In the genomic region with DNA sequence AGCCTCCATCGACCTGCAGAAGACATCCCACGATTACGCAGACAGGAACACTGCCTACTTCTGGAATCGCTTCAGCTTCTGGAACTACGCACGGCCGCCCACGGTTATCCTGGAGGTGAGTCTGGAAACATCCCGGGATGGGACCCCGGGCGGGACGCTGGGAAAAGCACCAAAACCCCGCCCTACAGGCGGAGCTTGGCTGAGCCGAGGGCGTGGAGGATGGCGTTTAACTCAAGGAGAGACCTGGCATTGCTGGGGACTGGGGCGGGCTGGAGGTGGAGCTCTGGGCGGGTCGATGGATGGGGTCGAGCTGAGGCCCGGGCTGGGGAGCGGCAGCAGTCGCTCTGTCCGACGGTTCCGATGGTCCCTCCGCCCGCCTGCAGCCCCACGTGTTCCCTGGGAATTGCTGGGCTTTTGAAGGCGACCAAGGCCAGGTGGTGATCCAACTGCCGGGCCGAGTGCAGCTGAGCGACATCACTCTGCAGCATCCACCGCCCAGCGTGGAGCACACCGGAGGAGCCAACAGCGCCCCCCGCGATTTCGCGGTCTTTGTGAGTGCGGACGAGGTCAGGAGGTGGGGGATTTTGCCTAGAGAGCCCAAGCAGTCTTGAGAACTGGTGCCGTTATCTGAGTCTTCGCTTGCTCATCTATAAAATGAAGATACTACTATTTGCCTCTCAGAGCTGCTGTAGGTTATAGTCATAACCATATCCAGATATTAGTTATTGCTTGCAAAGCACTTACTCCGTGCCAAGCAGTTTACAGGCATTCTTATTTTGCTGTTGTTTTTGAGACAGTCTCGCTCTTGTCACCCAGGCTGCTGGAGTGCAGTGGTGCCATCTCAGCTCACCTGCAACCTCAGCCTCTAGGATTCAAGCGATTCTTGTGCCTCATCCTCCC, we compare ENCODE assay signal across 8 cellular contexts. TPM values are rescaled to one million over a fixed set of nuclear protein-coding genes. Genes with fewer than 3 reads are reported as not detected.
A peak's percentile ranks its signal among the peaks of the same experiment; 100 is the strongest.
DNase-seq lines count a peak whose midpoint lies in the region; ATAC-seq and TF ChIP-seq lines count a peak whose summit lies in the region.

No MANE protein-coding gene starts in this region.

- peak overlapping the region in 5 of 6 donors; percentile 59 to 99 (median 84) for H3K27ac Mint-ChIP-seq in naive B cell

- peaks cover 0 to 4% (median 4%) of the 10 kb centered on the region in 3 donors for H3K27me3 Mint-ChIP-seq in naive B cell

- H3K36me3 ChIP-seq in NT2/D1 (ENCODE audit: insufficient read depth, insufficient read length, low read length) = peaks cover 22% of the 10 kb centered on the region
- H3K36me3 ChIP-seq in esophagus (ENCODE audit: control insufficient read depth in 2 of 2, insufficient read depth in 2 of 2, low read length in 1 of 2) = peaks cover 0 to 3% of the 10 kb centered on the region in 2 donors

- H3K9me3 Mint-ChIP-seq in naive B cell = no peaks in the 10 kb centered on the region

- H3K27me3 ChIP-seq in NT2/D1 (ENCODE audit: insufficient read depth, insufficient read length) (peaks cover 9% of the 10 kb centered on the region), esophagus (ENCODE audit: control insufficient read depth in 1 of 2, insufficient read depth in 2 of 2, low read length in 2 of 2) (no peaks in the 10 kb centered on the region)

- TF ChIP-seq CTCF in AG04449 (IDR thresholded peaks at IDR 0.05; ENCODE audit: insufficient read depth, low read length, missing control alignments) = peak; percentile 62

- H3K9me3 ChIP-seq in NT2/D1 (ENCODE audit: insufficient read depth, low read length) (no peaks in the 10 kb centered on the region), esophagus (ENCODE audit: control insufficient read depth in 2 of 2, insufficient read depth in 1 of 2, low read depth in 1 of 2, low read length in 1 of 2) (no peaks in the 10 kb centered on the region)

- WGBS in esophagus, 2 donors = 5% methylated on average over 49 of the region's 49 CpGs

- ATAC-seq in GM18867 (IDR thresholded peaks at IDR 0.05; ENCODE audit: unreplicated experiment) = peak; percentile 41
- peak; percentile 30 for ATAC-seq in HG03460 (IDR thresholded peaks at IDR 0.05; ENCODE audit: unreplicated experiment)
- peak; percentile 34 to 35 for ATAC-seq in naive B cell (ENCODE audit: low read depth in 2 of 2)

- CTCF ChIA-PET in AG04449 (lab: Yijun Ruan, JAX) = interaction anchor here (0.6 to 3.3 kb wide), 11 partner anchors 8 to 335 kb away, joined by 3 to 18 read pairs (median 3); partner anchors contain the start of gene SCAND1

- peak overlapping the region; percentile 34 to 42 for H3K27ac ChIP-seq in esophagus (ENCODE audit: low read depth in 2 of 2, low read length in 1 of 2)

- H3K4me3 ChIP-seq in AG04449 (ENCODE audit: low read depth, low read length) = peak overlapping the region; percentile 70
- H3K4me3 ChIP-seq in NT2/D1 (ENCODE audit: insufficient read length, low read depth) = peak overlapping the region; percentile 71
- peak overlapping the region; percentile 45 to 54 for H3K4me3 ChIP-seq in esophagus (ENCODE audit: low read depth in 1 of 2, low read length in 2 of 2)

- DNase-seq in AG04449 (ENCODE audit: low read depth, low spot score) (peak; percentile 10), NT2/D1 (ENCODE audit: low read depth, low spot score) (peak; percentile 89), naive B cell (peak; percentile 75)
- peak; percentile 78 for DNase-seq in activated CD8-positive, alpha-beta memory T cell treated with anti-CD3 and anti-CD28 coated beads, Interleukin-2, amount 50 U/mL, for 4 hours
- peak; percentile 60 to 67 for DNase-seq in stimulated activated CD8-positive, alpha-beta memory T cell treated with anti-CD3 and anti-CD28 coated beads, Interleukin-7, amount 100 ng/mL, for 4 hours (ENCODE audit: low read depth in 2 of 2)

- peak overlapping the region; percentile 85 to 96 (median 90) for H3K4me3 Mint-ChIP-seq in naive B cell

- peaks cover 36 to 47% (median 45%) of the 10 kb centered on the region in 3 donors for H3K4me1 Mint-ChIP-seq in naive B cell

- peak overlapping the region; percentile 79 for H3K9ac ChIP-seq in NT2/D1 (ENCODE audit: insufficient read length, low read depth)

- POLR2A ChIA-PET in AG04449 (lab: Yijun Ruan, JAX) = interaction anchor here (0.6 to 1.7 kb wide), 5 partner anchors 11 to 123 kb away, joined by 3 to 10 read pairs (median 3); partner anchors contain the start of gene RBM39

- H3K4me1 ChIP-seq in NT2/D1 (ENCODE audit: insufficient read depth, insufficient read length) (peaks cover 5% of the 10 kb centered on the region), esophagus (ENCODE audit: control insufficient read depth in 2 of 2, insufficient read depth in 2 of 2, low read length in 1 of 2) (peaks cover 7 to 9% of the 10 kb centered on the region in 2 donors)

- H3K36me3 Mint-ChIP-seq in naive B cell = no peaks in the 10 kb centered on the region

RNA-seq across cellular contexts. Expression of gene SPAG4, which starts 3.8 kb away (rescaled TPM):
- 1 to 10 TPM; 1.6 to 3.8 TPM for polyA plus RNA-seq in esophagus
- 1 to 10 TPM in 3 of 6 donors, under 1 TPM in 3; 0.29 to 1.5 (median 0.89) TPM for polyA plus RNA-seq in naive B cell (ENCODE audit: low read depth in 6 of 6)

RNA-seq across cellular contexts. Expression of gene CPNE1, which starts 45.3 kb away (rescaled TPM):
- polyA plus RNA-seq in esophagus = 100 to 1,000 TPM in 1 of 2 donors, 10 to 100 TPM in 1; 88.9 to 119 TPM
- 100 to 1,000 TPM; 178 to 542 (median 337) TPM for polyA plus RNA-seq in naive B cell (ENCODE audit: low read depth in 6 of 6)

RNA-seq across cellular contexts. Expression of gene RBM12, which starts 45.3 kb away (rescaled TPM):
- polyA plus RNA-seq in esophagus (10 to 100 TPM in 1 of 2 donors, 1 to 10 TPM in 1; 9.4 to 15.3 TPM), naive B cell (ENCODE audit: low read depth in 6 of 6) (10 to 100 TPM; 39.4 to 58.8 (median 51.6) TPM)

Comparison
In these comparisons a context has a peak if more than half of its experiments do, and no peak if none do; other contexts are left out.
1. Peak in every context shown above with its lines: DNase-seq, ATAC-seq, H3K4me3 ChIP-seq and H3K27ac ChIP-seq.
2. DNase-seq: peak in every context shown above with its lines; median percentile 89 in NT2/D1; 78 in activated CD8-positive, alpha-beta memory T cell treated with anti-CD3 and anti-CD28 coated beads, Interleukin-2, amount 50 U/mL, for 4 hours; 75 in naive B cell; 64 in stimulated activated CD8-positive, alpha-beta memory T cell treated with anti-CD3 and anti-CD28 coated beads, Interleukin-7, amount 100 ng/mL, for 4 hours; 10 in AG04449.